In the genomic region with DNA sequence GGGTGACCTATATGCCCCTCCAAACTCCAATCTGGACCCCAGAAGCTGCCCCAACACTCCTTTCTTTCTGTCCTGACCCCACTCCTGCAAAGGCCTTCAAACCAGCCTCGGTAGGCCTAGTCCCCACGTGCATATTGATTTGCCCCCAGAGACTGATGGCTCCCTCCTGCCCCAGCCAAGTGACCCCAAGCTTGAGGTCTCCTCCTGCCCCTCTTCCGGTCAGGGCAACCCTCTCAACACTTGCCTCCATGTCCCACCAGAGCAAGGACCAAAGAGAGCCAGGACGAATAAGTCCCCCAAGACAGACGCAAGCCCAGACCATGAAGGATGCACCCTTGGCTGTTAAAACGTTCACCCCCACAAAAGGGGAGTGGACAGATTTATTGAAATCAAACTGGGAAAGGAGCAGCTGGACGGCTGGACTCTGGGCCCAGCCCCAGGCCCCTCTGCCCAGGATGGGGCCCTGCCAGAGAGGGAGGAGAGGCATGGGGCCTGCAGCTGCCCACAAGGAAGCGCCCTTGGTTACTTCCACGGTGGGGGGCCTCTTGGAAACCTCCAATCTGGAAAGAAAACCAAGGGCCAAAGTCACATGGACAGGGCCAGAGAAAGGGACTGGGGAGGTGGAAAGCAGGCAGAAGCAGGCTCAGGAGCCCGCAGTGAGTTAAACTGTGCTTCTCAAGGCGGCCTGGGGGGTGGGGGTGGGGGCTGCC, we compare ENCODE assay signal across 12 cellular contexts. TPM values are rescaled to one million over a fixed set of nuclear protein-coding genes. Genes with fewer than 3 reads are reported as not detected.
DNase-seq lines count a peak whose midpoint lies in the region; ATAC-seq and TF ChIP-seq lines count a peak whose summit lies in the region.
"Had no signal": no experiment of that assay in that cellular context is flagged by ENCODE, and none has a peak within 500 bp of the region (broad histone marks: within the 10 kb centered on the region; RNA-seq: fewer than 3 reads in every experiment).

No MANE protein-coding gene starts in this region.

- H3K4me1 Mint-ChIP-seq in CD8-positive, alpha-beta T cell (ENCODE audit: low read depth): peaks cover 40% of the 10 kb centered on the region
- H3K4me1 Mint-ChIP-seq in activated T-helper 2 cell treated with anti-CD3 and anti-CD28 coated beads, Interferon-gamma antibody, Interleukin-2, Interleukin-4, amounts not matched to agents 10 μg/mL and 5 μg/mL and 100 μg/mL, durations not matched to agents 14 hours and 24 hours and 36 hours (ENCODE audit: low read depth): peaks cover 40% of the 10 kb centered on the region
- peaks cover 31 to 56% (median 51%) of the 10 kb centered on the region in 7 donors for H3K4me1 Mint-ChIP-seq in naive thymus-derived CD4-positive, alpha-beta T cell

- TF ChIP-seq CTCF in CD8-positive, alpha-beta T cell (IDR thresholded peaks at IDR 0.05): no peak

- CTCF ChIA-PET in CD8-positive, alpha-beta T cell (lab: Charles Lee): interaction anchor here (1.4 to 11.9 kb wide), 3 partner anchors 12 to 70 kb away, joined by 3 to 195 read pairs (median 66); partner anchors contain the start of genes AP5S1 and CDC25B
- CTCF ChIA-PET in naive thymus-derived CD4-positive, alpha-beta T cell (lab: Charles Lee): interaction anchor here (0.5 kb wide), 1 partner anchor 247 kb away, joined by 3 read pairs; no protein-coding TSS in a partner anchor

- H3K4me3 Mint-ChIP-seq in CD8-positive, alpha-beta T cell: peak overlapping the region; percentile 29
- peak overlapping the region; percentile 9 for H3K4me3 Mint-ChIP-seq in activated T-helper 2 cell treated with anti-CD3 and anti-CD28 coated beads, Interferon-gamma antibody, Interleukin-2, Interleukin-4, amounts not matched to agents 10 μg/mL and 5 μg/mL and 100 μg/mL, durations not matched to agents 14 hours and 24 hours and 36 hours (ENCODE audit: low read depth)
- H3K4me3 Mint-ChIP-seq in naive thymus-derived CD4-positive, alpha-beta T cell: peak overlapping the region in 2 of 10 donors; percentile 6 to 21

- H3K9me3 ChIP-seq in CD8-positive, alpha-beta T cell (ENCODE audit: low read length): no peaks in the 10 kb centered on the region
- H3K9me3 ChIP-seq in naive thymus-derived CD4-positive, alpha-beta T cell (ENCODE audit: control insufficient read depth in 2 of 3, low read length in 3 of 3): no peaks in the 10 kb centered on the region

- no peaks in the 10 kb centered on the region for H3K36me3 ChIP-seq in CD8-positive, alpha-beta T cell (ENCODE audit: insufficient read depth, low read length)
- peaks cover 0 to 7% (median 0%) of the 10 kb centered on the region in 3 experiments for H3K36me3 ChIP-seq in naive thymus-derived CD4-positive, alpha-beta T cell (ENCODE audit: control insufficient read depth in 2 of 3, insufficient read depth in 3 of 3, low read length in 3 of 3)

- H3K27me3 ChIP-seq in CD8-positive, alpha-beta T cell (ENCODE audit: insufficient read depth, low read length): no peaks in the 10 kb centered on the region
- H3K27me3 ChIP-seq in naive thymus-derived CD4-positive, alpha-beta T cell (ENCODE audit: control insufficient read depth in 2 of 2, insufficient read depth in 2 of 2, low read length in 2 of 2): no peaks in the 10 kb centered on the region

- H3K4me1 ChIP-seq in CD8-positive, alpha-beta T cell (ENCODE audit: insufficient read depth, low read length): peaks cover 33% of the 10 kb centered on the region
- H3K4me1 ChIP-seq in naive thymus-derived CD4-positive, alpha-beta T cell (ENCODE audit: control insufficient read depth in 2 of 2, insufficient read depth in 2 of 2, low read length in 2 of 2): peaks cover 12 to 13% of the 10 kb centered on the region in 2 donors

- no peak for DNase-seq in CD8-positive, alpha-beta T cell
- no peak for DNase-seq in activated T-helper 2 cell treated with anti-CD3 and anti-CD28 coated beads, Interferon-gamma antibody, Interleukin-2, Interleukin-4, amounts not matched to agents 10 μg/mL and 5 μg/mL and 100 μg/mL, durations not matched to agents 14 hours and 24 hours and 36 hours (ENCODE audit: low spot score)
- DNase-seq in naive thymus-derived CD4-positive, alpha-beta T cell: no peak
- DNase-seq in NCI-H146 treated with DMSO at 0.1 percent for 48 hours (lab: John Stamatoyannopoulos, UW; ENCODE audit: unreplicated experiment): no peak
- no peak for DNase-seq in cerebellar cortex (ENCODE audit: low spot score)
- DNase-seq in mucosa of gallbladder (ENCODE audit: low spot score): no peak
- DNase-seq: DMS 273 treated with DMSO at 0.1 percent for 48 hours; effector CD4-positive, alpha-beta T cell; NCI-H1930; SHP77; small intestine had no signal

- no peaks in the 10 kb centered on the region for H3K9me3 Mint-ChIP-seq in CD8-positive, alpha-beta T cell
- no peaks in the 10 kb centered on the region for H3K9me3 Mint-ChIP-seq in activated T-helper 2 cell treated with anti-CD3 and anti-CD28 coated beads, Interferon-gamma antibody, Interleukin-2, Interleukin-4, amounts not matched to agents 10 μg/mL and 5 μg/mL and 100 μg/mL, durations not matched to agents 14 hours and 24 hours and 36 hours
- peaks cover 0 to 1% (median 0%) of the 10 kb centered on the region in 11 donors for H3K9me3 Mint-ChIP-seq in naive thymus-derived CD4-positive, alpha-beta T cell

- H3K27ac ChIP-seq in CD8-positive, alpha-beta T cell (ENCODE audit: low read depth, low read length): no peak overlapping the region
- no peak overlapping the region for H3K27ac ChIP-seq in naive thymus-derived CD4-positive, alpha-beta T cell (ENCODE audit: low read depth, low read length)

- ATAC-seq in CD8-positive, alpha-beta T cell: no peak
- no peak for ATAC-seq in naive thymus-derived CD4-positive, alpha-beta T cell

- POLR2A ChIA-PET in CD8-positive, alpha-beta T cell (lab: Charles Lee): interaction anchor here (0.9 to 5.0 kb wide), 5 partner anchors 15 to 37 kb away, joined by 3 to 49 read pairs (median 4); partner anchors contain the start of genes ADISSP and AP5S1
- POLR2A ChIA-PET in naive thymus-derived CD4-positive, alpha-beta T cell (lab: Charles Lee): interaction anchor here (0.6 kb wide), 1 partner anchor 572 kb away, joined by 3 read pairs; no protein-coding TSS in a partner anchor

- H3K36me3 Mint-ChIP-seq in CD8-positive, alpha-beta T cell: peaks cover 4% of the 10 kb centered on the region
- peaks cover 16% of the 10 kb centered on the region for H3K36me3 Mint-ChIP-seq in activated T-helper 2 cell treated with anti-CD3 and anti-CD28 coated beads, Interferon-gamma antibody, Interleukin-2, Interleukin-4, amounts not matched to agents 10 μg/mL and 5 μg/mL and 100 μg/mL, durations not matched to agents 14 hours and 24 hours and 36 hours (ENCODE audit: low read depth)
- H3K36me3 Mint-ChIP-seq in naive thymus-derived CD4-positive, alpha-beta T cell: peaks cover 0 to 5% (median 0%) of the 10 kb centered on the region in 5 donors

- H3K27ac Mint-ChIP-seq in CD8-positive, alpha-beta T cell: peak overlapping the region; percentile 57
- no peak overlapping the region for H3K27ac Mint-ChIP-seq in activated T-helper 2 cell treated with anti-CD3 and anti-CD28 coated beads, Interferon-gamma antibody, Interleukin-2, Interleukin-4, amounts not matched to agents 10 μg/mL and 5 μg/mL and 100 μg/mL, durations not matched to agents 14 hours and 24 hours and 36 hours
- H3K27ac Mint-ChIP-seq in naive thymus-derived CD4-positive, alpha-beta T cell: peak overlapping the region in 6 of 9 donors; percentile 2 to 78 (median 15)

- intact Hi-C loops in CD8-positive, alpha-beta T cell (cut with DNase I, micrococcal nuclease): loop anchor here in 1 of 2 experiments (10.0 kb wide), 1 partner anchor 301 kb away; no protein-coding TSS in a partner anchor
- intact Hi-C loops in activated T-helper 2 cell treated with anti-CD3 and anti-CD28 coated beads, Interferon-gamma antibody, Interleukin-2, Interleukin-4, amounts not matched to agents 10 μg/mL and 5 μg/mL and 100 μg/mL, durations not matched to agents 14 hours and 24 hours and 36 hours (cut with micrococcal nuclease): no loop called here
- intact Hi-C loops in naive thymus-derived CD4-positive, alpha-beta T cell (cut with micrococcal nuclease): no loop called here

- H3K4me3 ChIP-seq in CD8-positive, alpha-beta T cell (ENCODE audit: low read depth, low read length): no peak overlapping the region
- no peak overlapping the region for H3K4me3 ChIP-seq in naive thymus-derived CD4-positive, alpha-beta T cell (ENCODE audit: low read length)

- H3K27me3 Mint-ChIP-seq in CD8-positive, alpha-beta T cell (ENCODE audit: low read depth): peaks cover 4% of the 10 kb centered on the region
- H3K27me3 Mint-ChIP-seq in activated T-helper 2 cell treated with anti-CD3 and anti-CD28 coated beads, Interferon-gamma antibody, Interleukin-2, Interleukin-4, amounts not matched to agents 10 μg/mL and 5 μg/mL and 100 μg/mL, durations not matched to agents 14 hours and 24 hours and 36 hours (ENCODE audit: low read depth): peaks cover 16% of the 10 kb centered on the region
- peaks cover 0 to 20% (median 0%) of the 10 kb centered on the region in 5 donors for H3K27me3 Mint-ChIP-seq in naive thymus-derived CD4-positive, alpha-beta T cell

RNA-seq across cellular contexts. Expression of gene SPEF1, which starts 2.4 kb away (rescaled TPM):
- total RNA-seq in CD8-positive, alpha-beta T cell: under 1 TPM in 1 of 2 experiments, not detected in 1; 0.16 TPM
- not detected in 2 replicates for total RNA-seq in activated T-helper 2 cell treated with anti-CD3 and anti-CD28 coated beads, Interferon-gamma antibody, Interleukin-2, Interleukin-4, amounts not matched to agents 10 μg/mL and 5 μg/mL and 100 μg/mL, durations not matched to agents 14 hours and 24 hours and 36 hours
- under 1 TPM in 3 of 5 experiments, not detected in 2; 0.24 to 0.32 (median 0.29) TPM for total RNA-seq in naive thymus-derived CD4-positive, alpha-beta T cell
- polyA plus RNA-seq in naive thymus-derived CD4-positive, alpha-beta T cell: not detected
- total RNA-seq in mucosa of gallbladder: 0.75 TPM
- total RNA-seq: H4 had no signal

RNA-seq across cellular contexts. Expression of gene CENPB, which starts 2.9 kb away (rescaled TPM):
- 10 to 100 TPM; 23.2 to 24.1 TPM for total RNA-seq in CD8-positive, alpha-beta T cell
- 66.1 and 68.9 TPM in 2 replicates for total RNA-seq in activated T-helper 2 cell treated with anti-CD3 and anti-CD28 coated beads, Interferon-gamma antibody, Interleukin-2, Interleukin-4, amounts not matched to agents 10 μg/mL and 5 μg/mL and 100 μg/mL, durations not matched to agents 14 hours and 24 hours and 36 hours
- 10 to 100 TPM; 35.3 to 73.6 (median 50.0) TPM for total RNA-seq in naive thymus-derived CD4-positive, alpha-beta T cell
- 1 to 10 TPM; 1.3 to 1.8 TPM for polyA plus RNA-seq in naive thymus-derived CD4-positive, alpha-beta T cell
- total RNA-seq in mucosa of gallbladder: 109 TPM

RNA-seq across cellular contexts. Expression of gene CDC25B, which starts 12.4 kb away (rescaled TPM):
- 100 to 1,000 TPM; 135 to 140 TPM for total RNA-seq in CD8-positive, alpha-beta T cell
- total RNA-seq in activated T-helper 2 cell treated with anti-CD3 and anti-CD28 coated beads, Interferon-gamma antibody, Interleukin-2, Interleukin-4, amounts not matched to agents 10 μg/mL and 5 μg/mL and 100 μg/mL, durations not matched to agents 14 hours and 24 hours and 36 hours: 101 and 103 TPM in 2 replicates
- 100 to 1,000 TPM; 166 to 392 (median 281) TPM for total RNA-seq in naive thymus-derived CD4-positive, alpha-beta T cell
- 10 to 100 TPM; 37.0 to 45.7 TPM for polyA plus RNA-seq in naive thymus-derived CD4-positive, alpha-beta T cell
- total RNA-seq in mucosa of gallbladder: 38.9 TPM

RNA-seq across cellular contexts. Expression of gene ADISSP, which starts 16.1 kb away (rescaled TPM):
- total RNA-seq in CD8-positive, alpha-beta T cell: 10 to 100 TPM in 1 of 2 experiments, 1 to 10 TPM in 1; 9.6 to 10.7 TPM
- 55.8 and 56.3 TPM in 2 replicates for total RNA-seq in activated T-helper 2 cell treated with anti-CD3 and anti-CD28 coated beads, Interferon-gamma antibody, Interleukin-2, Interleukin-4, amounts not matched to agents 10 μg/mL and 5 μg/mL and 100 μg/mL, durations not matched to agents 14 hours and 24 hours and 36 hours
- total RNA-seq in naive thymus-derived CD4-positive, alpha-beta T cell: 10 to 100 TPM; 14.0 to 27.4 (median 18.4) TPM
- polyA plus RNA-seq in naive thymus-derived CD4-positive, alpha-beta T cell: 10 to 100 TPM; 20.7 to 21.7 TPM
- 61.1 TPM for total RNA-seq in mucosa of gallbladder

RNA-seq across cellular contexts. Expression of gene AP5S1, which starts 36.7 kb away (rescaled TPM):
- 1 to 10 TPM; 5.2 to 6.3 TPM for total RNA-seq in CD8-positive, alpha-beta T cell
- 11.9 and 12.8 TPM in 2 replicates for total RNA-seq in activated T-helper 2 cell treated with anti-CD3 and anti-CD28 coated beads, Interferon-gamma antibody, Interleukin-2, Interleukin-4, amounts not matched to agents 10 μg/mL and 5 μg/mL and 100 μg/mL, durations not matched to agents 14 hours and 24 hours and 36 hours
- 10 to 100 TPM in 4 of 5 experiments, 1 to 10 TPM in 1; 7.9 to 14.0 (median 10.8) TPM for total RNA-seq in naive thymus-derived CD4-positive, alpha-beta T cell
- 10 to 100 TPM; 19.8 to 25.9 TPM for polyA plus RNA-seq in naive thymus-derived CD4-positive, alpha-beta T cell
- 16.2 TPM for total RNA-seq in mucosa of gallbladder
